Comparison of ENCODE assay signal across 17 cellular contexts in genomic region chr14:48690349-48690748, GRCh38.
A peak's percentile ranks its signal among the peaks of the same experiment; 100 is the strongest.
DNase-seq lines count a peak whose midpoint lies in the region; TF ChIP-seq lines count a peak whose summit lies in the region.
"Had no signal": no experiment of that assay in that cellular context is flagged by ENCODE, and none has a peak within 500 bp of the region (broad histone marks: within the 10 kb centered on the region; RNA-seq: fewer than 3 reads in every experiment).

No MANE protein-coding gene starts in this region.

- peaks cover 2% of the 10 kb centered on the region for H3F3A ChIP-seq in smooth muscle cell (ENCODE audit: low read depth)

- H3K4me2 ChIP-seq in smooth muscle cell, result no peak overlapping the region

- H3K27ac ChIP-seq in smooth muscle cell (ENCODE audit: low read depth) (no peak overlapping the region), stomach (no peak overlapping the region)
- H3K27ac ChIP-seq: psoas muscle, transverse colon had no signal

- no peak overlapping the region for H2AFZ ChIP-seq in smooth muscle cell (ENCODE audit: low read depth)

- no peaks in the 10 kb centered on the region for H3K36me3 ChIP-seq in smooth muscle cell (ENCODE audit: low read depth)
- no peaks in the 10 kb centered on the region for H3K36me3 ChIP-seq in stomach
- H3K36me3 ChIP-seq: transverse colon had no signal

- intact Hi-C loops in stomach (cut with DNase I; ENCODE audit: low total_unique reads), result no loop called here

- H3K9me3 ChIP-seq in smooth muscle cell (replicated peaks; ENCODE audit: low read depth), result no peaks in the 10 kb centered on the region
- no peaks in the 10 kb centered on the region for H3K9me3 ChIP-seq in stomach
- H3K9me3 ChIP-seq: psoas muscle, transverse colon had no signal

- H3K4me1 ChIP-seq in smooth muscle cell (ENCODE audit: low read depth) (no peaks in the 10 kb centered on the region), stomach (no peaks in the 10 kb centered on the region)
- H3K4me1 ChIP-seq: psoas muscle, transverse colon had no signal

- no peaks in the 10 kb centered on the region for H3K79me2 ChIP-seq in smooth muscle cell (ENCODE audit: low read depth)

- TF ChIP-seq POLR2A in stomach (IDR thresholded peaks at IDR 0.05), result no peak

- H3K9ac ChIP-seq in smooth muscle cell (ENCODE audit: low read depth), result no peak overlapping the region

- H3K4me3 ChIP-seq in choroid plexus epithelial cell (ENCODE audit: low read depth, low read length) (no peak overlapping the region), smooth muscle cell (no peak overlapping the region), stomach (no peak overlapping the region)
- H3K4me3 ChIP-seq: mucosa of descending colon, psoas muscle, transverse colon had no signal

- H3K27me3 ChIP-seq in smooth muscle cell (ENCODE audit: low read depth) (no peaks in the 10 kb centered on the region), stomach (no peaks in the 10 kb centered on the region)
- H3K27me3 ChIP-seq: transverse colon had no signal

- DNase-seq in NCI-H82 (lab: John Stamatoyannopoulos, UW) (peak; percentile 54), NCI-H82 treated with DMSO at 0.1 percent for 48 hours (lab: John Stamatoyannopoulos, UW; ENCODE audit: unreplicated experiment) (no peak), NCI-H524 treated with DMSO at 0.1 percent for 48 hours (lab: John Stamatoyannopoulos, UW) (peak; percentile 25), choroid plexus epithelial cell (ENCODE audit: low read depth) (peak; percentile 0), smooth muscle cell (lab: John Stamatoyannopoulos, UW; ENCODE audit: unreplicated experiment) (no peak), stomach (no peak), GM19238 (ENCODE audit: insufficient read length, low spot score) (no peak), amniotic stem cell (lab: John Stamatoyannopoulos, UW) (no peak)
- DNase-seq: activated CD4-positive, alpha-beta T cell treated with anti-CD3 and anti-CD28 coated beads, Interleukin-2, amount 10 ng/mL, durations not matched to agents 24 days and 14 days; DMS79; immature natural killer cell; mucosa of descending colon; NCI-H1930; psoas muscle; stimulated activated CD8-positive, alpha-beta memory T cell treated with anti-CD3 and anti-CD28 coated beads, Interleukin-4, amount 100 ng/mL, for 48 hours; T-helper 1 cell; transverse colon had no signal

- TF ChIP-seq EP300 in stomach (IDR thresholded peaks at IDR 0.05), result no peak

- 88% methylated on average over 1 of the region's 1 CpG for WGBS in smooth muscle cell (ENCODE audit: low lambda C conversion rate)
- 78 to 91% (median 89%) methylated on average over 1 of the region's 1 CpG for WGBS in stomach, 5 donors

- H4K20me1 ChIP-seq in smooth muscle cell (ENCODE audit: low read depth), result no peaks in the 10 kb centered on the region

- no peak for TF ChIP-seq CTCF in choroid plexus epithelial cell (conservative IDR thresholded peaks at IDR 0.05; ENCODE audit: low read depth, low read length)
- peak; percentile 16 for TF ChIP-seq CTCF in smooth muscle cell (IDR thresholded peaks at IDR 0.05; ENCODE audit: borderline replicate concordance, insufficient read depth, poor library complexity, severe bottlenecking)
- TF ChIP-seq CTCF in stomach (IDR thresholded peaks at IDR 0.05), result no peak

Comparison
In these comparisons a context has a peak if more than half of its experiments do, and no peak if none do; other contexts are left out.
1. DNase-seq: peak in NCI-H82 (single experiment), NCI-H524 treated with DMSO at 0.1 percent for 48 hours (single experiment) and choroid plexus epithelial cell (single experiment); none in NCI-H82 treated with DMSO at 0.1 percent for 48 hours (single experiment), smooth muscle cell (single experiment), stomach (single experiment), GM19238 (single experiment) and amniotic stem cell (single experiment).